Comparison of ENCODE assay signal across 1 cellular context in the genomic region with DNA sequence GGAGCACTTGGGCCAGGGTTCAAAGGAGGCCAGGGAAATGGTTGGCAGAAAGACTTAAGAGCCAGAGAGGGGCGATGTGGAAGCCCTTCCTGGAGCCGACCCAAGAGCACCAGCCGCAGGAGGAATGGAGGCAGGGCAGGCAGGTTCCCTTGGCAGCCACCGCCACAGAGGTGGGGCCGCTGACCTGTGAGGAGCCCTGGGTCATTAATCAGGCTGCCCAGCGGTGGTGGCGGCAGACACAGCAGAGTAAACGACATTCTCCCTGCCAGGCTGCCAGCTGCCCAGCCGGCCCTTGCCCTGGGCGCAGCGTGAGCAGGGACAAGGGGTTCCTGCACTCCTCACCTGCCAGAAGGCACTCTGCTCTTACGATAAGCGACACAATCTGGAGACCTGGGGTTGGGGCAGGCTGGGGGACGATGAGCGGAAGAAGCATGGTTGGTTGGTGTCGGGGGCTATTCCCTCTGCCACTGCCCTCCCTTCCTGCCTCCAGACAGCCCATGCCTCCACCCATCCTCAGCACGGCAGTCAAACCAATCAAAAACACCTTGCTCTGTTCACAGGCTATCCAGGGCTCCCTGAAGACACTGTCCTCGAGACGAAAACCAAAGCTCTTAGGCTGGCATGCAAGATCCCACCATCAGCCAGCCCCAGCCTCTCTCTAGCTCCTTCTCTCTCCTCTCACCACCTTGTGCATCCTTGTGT.
TF ChIP-seq lines count a peak whose summit lies in the region.

No MANE protein-coding gene starts in this region.

TF ChIP-seq in H1, 55 proteins besides CTCF, POLR2A, EP300 and RAD21:
- TF ChIP-seq PHF8 (conservative IDR thresholded peaks at IDR 0.05; ENCODE audit: low read depth, low read length), result no peak
- TF ChIP-seq TBP (IDR thresholded peaks at IDR 0.05; ENCODE audit: low read depth, low read length), result no peak
- no peak for TF ChIP-seq CREB1 (IDR thresholded peaks at IDR 0.05)
- no peak for TF ChIP-seq YY1 (IDR thresholded peaks at IDR 0.05; ENCODE audit: low read depth, low read length)
- no peak for TF ChIP-seq CHD2 (IDR thresholded peaks at IDR 0.05; ENCODE audit: low read length)
